Comparison of ENCODE assay signal across 22 cellular contexts in genomic region chr5:181028032-181028819, GRCh38. TPM values are rescaled to one million over a fixed set of nuclear protein-coding genes. Genes with fewer than 3 reads are reported as not detected.
DNase-seq lines count a peak whose midpoint lies in the region; ATAC-seq and TF ChIP-seq lines count a peak whose summit lies in the region.
"Had no signal": no experiment of that assay in that cellular context is flagged by ENCODE, and none has a peak within 500 bp of the region (broad histone marks: within the 10 kb centered on the region; RNA-seq: fewer than 3 reads in every experiment).

No MANE protein-coding gene starts in this region.

- WGBS in endodermal cell (ENCODE audit: insufficient coverage in 1 of 2, insufficient read length in 1 of 2), 2 experiments = 78 to 84% methylated on average over 17 to 26 of the region's 26 CpGs
- no CpG with 5 or more reads among the region's 26 CpGs for WGBS in mesendoderm (ENCODE audit: extremely low coverage, insufficient coverage, low lambda C conversion rate)

- H3K27me3 Mint-ChIP-seq in endodermal cell (ENCODE audit: insufficient read depth) = peaks cover 51% of the 10 kb centered on the region

- no peak overlapping the region for H3K23ac ChIP-seq in mesendoderm (ENCODE audit: low read length)

- DNase-seq in HT1080 (ENCODE audit: low read depth) (peak; percentile 11), endodermal cell (peak; percentile 74), mesendoderm (peak; percentile 84), cortex of kidney (lab: John Stamatoyannopoulos, UW) (no peak)
- DNase-seq: activated CD4-positive, alpha-beta T cell treated with anti-CD3 and anti-CD28 coated beads, Interleukin-2, amount 10 ng/mL, durations not matched to agents 24 days and 14 days; activated T-cell treated with anti-CD3 and anti-CD28 coated beads for 4 hours; brain microvascular endothelial cell; CD4-positive, alpha-beta memory T cell; immature natural killer cell; NCI-H1417 treated with DMSO at 0.1 percent for 48 hours; NCI-H2227 treated with DMSO at 0.1 percent for 48 hours; stimulated activated CD4-positive, alpha-beta T cell treated with anti-CD3 and anti-CD28 coated beads, Interleukin-4, amount 100 ng/mL, for 4 hours; T1000; tibial artery had no signal

- peak overlapping the region; percentile 82 for H3K56ac ChIP-seq in mesendoderm (ENCODE audit: low read length)

- no peaks in the 10 kb centered on the region for H3K79me2 ChIP-seq in mesendoderm (ENCODE audit: control insufficient read depth, insufficient read depth, low read length)

- peaks cover 26% of the 10 kb centered on the region for H3K9me3 ChIP-seq in endodermal cell (ENCODE audit: control insufficient read depth, low read length)
- H3K9me3 ChIP-seq: neutrophil had no signal

- H3K27ac ChIP-seq in 22Rv1 (peak overlapping the region; percentile 35), endodermal cell (ENCODE audit: low read depth, low read length) (no peak overlapping the region), mesendoderm (ENCODE audit: low read depth, low read length) (no peak overlapping the region)
- H3K27ac ChIP-seq: brain microvascular endothelial cell, neutrophil, SJSA1, tibial artery had no signal

- no peak overlapping the region for H3K27ac Mint-ChIP-seq in endodermal cell
- H3K27ac Mint-ChIP-seq: activated CD4-positive, alpha-beta T cell treated with anti-CD3 and anti-CD28 coated beads, Interleukin-2, amount 10 ng/mL, durations not matched to agents 24 days and 14 days; activated naive CD4-positive, alpha-beta T cell treated with anti-CD3 and anti-CD28 coated beads, Interleukin-2, amount 50 U/mL, for 24 hours; CD4-positive, alpha-beta memory T cell; immature natural killer cell had no signal

- no peak overlapping the region for H3K4ac ChIP-seq in mesendoderm (ENCODE audit: low read depth, low read length)

- no peaks in the 10 kb centered on the region for H3K36me3 ChIP-seq in endodermal cell (ENCODE audit: control insufficient read depth, insufficient read depth, low read length)
- no peaks in the 10 kb centered on the region for H3K36me3 ChIP-seq in mesendoderm (ENCODE audit: control insufficient read depth, insufficient read depth, low read length)
- H3K36me3 ChIP-seq: brain microvascular endothelial cell, neutrophil, SJSA1, tibial artery had no signal

- H3K4me1 ChIP-seq in endodermal cell (ENCODE audit: control insufficient read depth, insufficient read depth, low read length) = no peaks in the 10 kb centered on the region
- H3K4me1 ChIP-seq in mesendoderm (ENCODE audit: control insufficient read depth, low read depth, low read length) = no peaks in the 10 kb centered on the region
- H3K4me1 ChIP-seq: SJSA1, tibial artery had no signal

- no peaks in the 10 kb centered on the region for H3K36me3 Mint-ChIP-seq in endodermal cell (ENCODE audit: low read depth)
- H3K36me3 Mint-ChIP-seq: activated naive CD4-positive, alpha-beta T cell treated with anti-CD3 and anti-CD28 coated beads, Interleukin-2, amount 50 U/mL, for 24 hours; immature natural killer cell had no signal

- H3K4me3 Mint-ChIP-seq in endodermal cell = peak overlapping the region; percentile 53
- H3K4me3 Mint-ChIP-seq: activated CD4-positive, alpha-beta T cell treated with anti-CD3 and anti-CD28 coated beads, Interleukin-2, amount 10 ng/mL, durations not matched to agents 24 days and 14 days; activated naive CD4-positive, alpha-beta T cell treated with anti-CD3 and anti-CD28 coated beads, Interleukin-2, amount 50 U/mL, for 24 hours; CD4-positive, alpha-beta memory T cell; immature natural killer cell had no signal

- peak overlapping the region; percentile 84 for H3K4me2 ChIP-seq in mesendoderm (ENCODE audit: low read length)

- H4K8ac ChIP-seq in mesendoderm (ENCODE audit: low read depth, low read length) = no peak overlapping the region

- H3K4me3 ChIP-seq in endodermal cell (ENCODE audit: low read length) (no peak overlapping the region), mesendoderm (ENCODE audit: low read length) (peak overlapping the region; percentile 45)
- H3K4me3 ChIP-seq: SJSA1, tibial artery had no signal

- H3K9ac ChIP-seq in endodermal cell (ENCODE audit: extremely low read depth, low read length, poor library complexity, severe bottlenecking) (no peak overlapping the region), mesendoderm (ENCODE audit: low read length) (peak overlapping the region; percentile 63)

- H3K27me3 ChIP-seq in endodermal cell (ENCODE audit: control insufficient read depth, insufficient read depth, low read length, poor library complexity, severe bottlenecking) (no peaks in the 10 kb centered on the region), mesendoderm (ENCODE audit: insufficient read depth, low read length, poor library complexity) (no peaks in the 10 kb centered on the region)
- H3K27me3 ChIP-seq: brain microvascular endothelial cell, neutrophil, SJSA1 had no signal

- no peaks in the 10 kb centered on the region for H3K4me1 Mint-ChIP-seq in endodermal cell
- H3K4me1 Mint-ChIP-seq: activated CD4-positive, alpha-beta T cell treated with anti-CD3 and anti-CD28 coated beads, Interleukin-2, amount 10 ng/mL, durations not matched to agents 24 days and 14 days; activated naive CD4-positive, alpha-beta T cell treated with anti-CD3 and anti-CD28 coated beads, Interleukin-2, amount 50 U/mL, for 24 hours; CD4-positive, alpha-beta memory T cell; immature natural killer cell had no signal

- H2BK5ac ChIP-seq in mesendoderm (ENCODE audit: low read length) = no peak overlapping the region

- no peaks in the 10 kb centered on the region for H3K79me1 ChIP-seq in mesendoderm (ENCODE audit: low read length)

- TF ChIP-seq CTCF in 22Rv1 (IDR thresholded peaks at IDR 0.05) = no peak
- no peak for TF ChIP-seq CTCF in endodermal cell (conservative IDR thresholded peaks at IDR 0.05)

- no peak overlapping the region for H4K5ac ChIP-seq in mesendoderm (ENCODE audit: low read length)

- no peak overlapping the region for H2BK15ac ChIP-seq in mesendoderm (replicated peaks; ENCODE audit: low read depth)

- H2AK5ac ChIP-seq in mesendoderm (ENCODE audit: low read length) = no peak overlapping the region

- no peak overlapping the region for H3K18ac ChIP-seq in mesendoderm (ENCODE audit: low read length)

- H3K9me3 Mint-ChIP-seq in endodermal cell = peaks cover 12% of the 10 kb centered on the region
- H3K9me3 Mint-ChIP-seq: activated naive CD4-positive, alpha-beta T cell treated with anti-CD3 and anti-CD28 coated beads, Interleukin-2, amount 50 U/mL, for 24 hours had no signal

- no peak for ATAC-seq in GM19467 (IDR thresholded peaks at IDR 0.05; ENCODE audit: unreplicated experiment)
- ATAC-seq in esophagus mucosa = no peak
- ATAC-seq in GM21737 (IDR thresholded peaks at IDR 0.05; ENCODE audit: unreplicated experiment) = no peak

- no peak overlapping the region for H2BK120ac ChIP-seq in mesendoderm (ENCODE audit: low read depth, low read length)

RNA-seq across cellular contexts. Expression of gene BTNL9, which starts 11.8 kb away (rescaled TPM):
- 0.18 and 1.3 TPM in 2 replicates for total RNA-seq in HT1080 (2014; rRNA removed; shearing (Covaris generic))
- polyA plus RNA-seq in HT1080 (2015; cell fraction: cytosol; rRNA removed) = not detected in 2 replicates
- 0.98 and 1.8 TPM in 2 replicates for polyA plus RNA-seq in HT1080 (2015; cell fraction: nucleus; rRNA removed)
- total RNA-seq in endodermal cell (not detected), esophagus mucosa (2.5 TPM)
- polyA plus RNA-seq in endodermal cell (2013, experiment 1 of 2) = 0.18 TPM
- not detected for polyA plus RNA-seq in endodermal cell (2013, experiment 2 of 2)
- polyA plus RNA-seq in mesendoderm (2013, experiment 1 of 2) = 0.51 TPM
- 0.41 TPM for polyA plus RNA-seq in mesendoderm (2013, experiment 2 of 2)
- total RNA-seq: A673; CD4-positive, alpha-beta memory T cell; SJSA1 had no signal
- polyA plus RNA-seq: CD4-positive, alpha-beta memory T cell; immature natural killer cell had no signal

RNA-seq across cellular contexts. Expression of gene BTNL3, which starts 39.6 kb away (rescaled TPM):
- total RNA-seq in HT1080 (2014; rRNA removed; shearing (Covaris generic)) = not detected in 2 replicates
- polyA plus RNA-seq in HT1080 (2015; cell fraction: cytosol; rRNA removed) = not detected in 2 replicates
- polyA plus RNA-seq in HT1080 (2015; cell fraction: nucleus; rRNA removed) = not detected in 2 replicates
- total RNA-seq in endodermal cell = not detected
- polyA plus RNA-seq in endodermal cell (2013, experiment 1 of 2) = not detected
- polyA plus RNA-seq in endodermal cell (2013, experiment 2 of 2) = not detected
- not detected for polyA plus RNA-seq in mesendoderm (2013, experiment 1 of 2)
- polyA plus RNA-seq in mesendoderm (2013, experiment 2 of 2) = not detected
- not detected for total RNA-seq in esophagus mucosa
- total RNA-seq: A673; activated CD4-positive, alpha-beta T cell treated with anti-CD3 and anti-CD28 coated beads, Interleukin-2, amount 10 ng/mL, durations not matched to agents 24 days and 14 days; CD4-positive, alpha-beta memory T cell; SJSA1 had no signal
- polyA plus RNA-seq: CD4-positive, alpha-beta memory T cell; immature natural killer cell had no signal
